In the genomic region with DNA sequence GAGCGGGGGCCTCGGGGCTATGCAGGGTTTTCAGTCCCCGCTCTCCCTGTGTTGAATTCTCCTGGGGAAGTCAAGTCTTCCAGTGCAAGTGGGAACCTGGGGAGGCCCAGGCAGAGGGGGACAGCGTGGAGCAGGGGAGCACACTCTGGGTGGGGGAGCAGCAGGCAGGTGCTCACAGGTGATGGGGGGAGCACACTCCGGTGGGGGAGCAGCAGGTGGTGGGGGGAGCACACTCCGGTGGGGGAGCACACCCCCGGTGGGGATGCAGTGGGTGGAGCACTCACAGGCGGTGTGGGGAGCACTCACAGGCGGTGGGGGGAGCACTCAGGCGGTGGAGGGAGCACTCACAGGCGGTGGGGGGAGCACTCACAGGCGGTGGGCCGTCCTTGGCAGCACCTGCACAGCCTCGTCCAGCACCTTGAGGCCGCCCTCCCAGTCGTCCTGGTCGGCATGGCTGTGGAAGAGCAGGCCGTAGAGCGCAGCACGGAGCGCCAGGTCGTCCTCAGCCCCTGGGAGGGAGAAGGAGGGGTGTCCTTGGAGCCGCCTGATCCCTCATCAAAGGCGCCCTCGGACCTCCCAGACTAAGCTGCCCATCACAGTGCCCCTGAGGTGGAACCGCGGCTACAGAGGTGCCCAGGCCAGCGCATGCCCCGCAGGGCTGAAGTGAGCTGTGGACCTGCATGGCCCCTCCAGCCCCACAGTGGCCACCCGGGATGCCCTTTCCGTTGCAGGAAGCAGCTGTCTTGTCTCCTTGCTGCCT, we compare ENCODE assay signal across 27 cellular contexts. TPM values are rescaled to one million over a fixed set of nuclear protein-coding genes. Genes with fewer than 3 reads are reported as not detected.
DNase-seq lines count a peak whose midpoint lies in the region; ATAC-seq, FAIRE-seq and TF ChIP-seq lines count a peak whose summit lies in the region.
"Had no signal": no experiment of that assay in that cellular context is flagged by ENCODE, and none has a peak within 500 bp of the region (broad histone marks: within the 10 kb centered on the region; RNA-seq: fewer than 3 reads in every experiment).

No MANE protein-coding gene starts in this region.

- H3K9ac ChIP-seq in BLaER1: no peak overlapping the region
- H3K9ac ChIP-seq in HepG2 (ENCODE audit: insufficient read depth, low read depth, low read length): no peak overlapping the region
- H3K9ac ChIP-seq in kidney (ENCODE audit: low read length in 2 of 2): no peak overlapping the region

- no TSS peak for BruUV-seq in HepG2 (replicated peaks; lab: Mats Ljungman, UMichigan)

- TF ChIP-seq CTCF in RWPE2 (IDR thresholded peaks at IDR 0.05; ENCODE audit: poor library complexity, severe bottlenecking) (no peak), HepG2 (CRISPR knock-in tag; IDR thresholded peaks at IDR 0.05) (no peak), spleen (IDR thresholded peaks at IDR 0.05 in 8 of 11, conservative IDR thresholded peaks at IDR 0.05 in 3 of 11) (no peak), kidney (IDR thresholded peaks at IDR 0.05; ENCODE audit: borderline replicate concordance, extremely low read depth, insufficient read depth) (no peak)

- POLR2A ChIA-PET in HepG2 (lab: Yijun Ruan, JAX): no interaction called here

- in situ Hi-C loops in HepG2 (cut with HindIII; ENCODE audit: extremely low pct_ligation_motif_present, low pct_unique_long_range_greater_than_20kb): no loop called here

- ATAC-seq in RWPE2 (ENCODE audit: low read depth): no peak
- ATAC-seq in HepG2: no peak
- ATAC-seq: activated naive CD8-positive, alpha-beta T cell treated with anti-CD3 and anti-CD28 coated beads, Interleukin-2, amount 50 U/mL, for 24 hours had no signal

- no peak overlapping the region for H3K27ac ChIP-seq in BLaER1
- no peak overlapping the region for H3K27ac ChIP-seq in RWPE2 (ENCODE audit: poor library complexity, severe bottlenecking)
- no peak overlapping the region for H3K27ac ChIP-seq in HepG2 (ENCODE audit: extremely low read length, insufficient read depth, low read length)
- no peak overlapping the region for H3K27ac ChIP-seq in spleen
- H3K27ac ChIP-seq in kidney (ENCODE audit: low read depth in 2 of 2, low read length in 2 of 2): no peak overlapping the region
- H3K27ac ChIP-seq: C4-2B, SJSA1, VCaP had no signal

- intact Hi-C loops in HepG2 (cut with micrococcal nuclease; ENCODE audit: unreplicated experiment): loop anchor here (1.0 kb wide), 1 partner anchor 48 kb away; no protein-coding TSS in a partner anchor
- intact Hi-C loops in spleen (cut with DNase I; ENCODE audit: low total_unique reads): no loop called here
- intact Hi-C loops in kidney (cut with DNase I): no loop called here

- CTCF ChIA-PET in HepG2 (lab: Yijun Ruan, JAX; ENCODE audit: low intra/inter-chr PET ratio, low total read pairs): interaction anchor here (1.1 to 1.3 kb wide), 2 partner anchors 49 to 231 kb away, joined by 4 to 6 read pairs; no protein-coding TSS in a partner anchor

- FAIRE-seq in HepG2 (lab: Jason Lieb, UNC) (no peak), kidney (lab: Jason Lieb, UNC) (no peak), urothelium cell line (lab: Jason Lieb, UNC) (no peak)
- FAIRE-seq: RCC 7860 had no signal

- H3K4me3 ChIP-seq in BLaER1 (no peak overlapping the region), RWPE2 (ENCODE audit: severe bottlenecking) (no peak overlapping the region), HepG2 (replicated peaks in 1 of 3; ENCODE audit: insufficient read depth in 1 of 3, low read depth in 2 of 3, low read length in 3 of 3) (no peak overlapping the region), spleen (no peak overlapping the region), kidney (ENCODE audit: low read length in 2 of 2) (no peak overlapping the region)
- H3K4me3 ChIP-seq: GM23338, SJSA1 had no signal

- no peak overlapping the region for H2AFZ ChIP-seq in HepG2 (ENCODE audit: low read length)
- H2AFZ ChIP-seq: GM23338 had no signal

- no peak for TF ChIP-seq RAD21 in HepG2 (CRISPR knock-in tag; IDR thresholded peaks at IDR 0.05)

- H3K27me3 ChIP-seq in BLaER1 (peaks cover 27% of the 10 kb centered on the region), RWPE2 (ENCODE audit: insufficient read depth, poor library complexity, severe bottlenecking) (no peaks in the 10 kb centered on the region), HepG2 (ENCODE audit: control insufficient read depth in 1 of 2, insufficient read depth in 2 of 2, low read length in 2 of 2) (peaks cover 10 to 46% of the 10 kb centered on the region in 2 experiments; a peak in 3 of 5 replicates), spleen (replicated peaks in 1 of 7) (peaks cover 0 to 51% (median 0%) of the 10 kb centered on the region in 7 donors)

- DNase-seq in RWPE2 (ENCODE audit: low spot score) (peak; percentile 53), HepG2 (ENCODE audit: low spot score) (no peak), spleen (peak; percentile 59), kidney (no peak), urothelium cell line (ENCODE audit: low spot score) (no peak)
- DNase-seq in stimulated activated CD8-positive, alpha-beta memory T cell treated with anti-CD3 and anti-CD28 coated beads, Interleukin-4, amount 100 ng/mL, for 48 hours: no peak
- DNase-seq: activated CD4-positive, alpha-beta T cell treated with anti-CD3 and anti-CD28 coated beads, Interleukin-2, amount 10 ng/mL, durations not matched to agents 7 days and 5 days; activated gamma-delta T cell treated with Interleukin-2 at 50 U/mL for 16 hours; activated naive CD8-positive, alpha-beta T cell treated with anti-CD3 and anti-CD28 coated beads, Interleukin-2, amount 50 U/mL, for 24 hours; caudate nucleus; DMS79 treated with DMSO at 0.1 percent for 48 hours; GDM1; glutamatergic neuron; NCI-H1048; NCI-H446; NCI-H774; stimulated activated CD4-positive, alpha-beta T cell treated with anti-CD3 and anti-CD28 coated beads, Interleukin-2, amount 100 ng/mL, for 24 hours; stimulated activated naive CD8-positive, alpha-beta T cell treated with anti-CD3 and anti-CD28 coated beads, Interleukin-15, amount 100 ng/mL, for 72 hours; T-helper 9 cell had no signal

- H4K20me1 ChIP-seq in BLaER1: no peaks in the 10 kb centered on the region; the same call in 1 of the 2 replicates
- no peaks in the 10 kb centered on the region for H4K20me1 ChIP-seq in HepG2 (ENCODE audit: insufficient read depth, low read length)

- TF ChIP-seq EP300 in HepG2 (IDR thresholded peaks at IDR 0.05; ENCODE audit: low read depth in 2 of 2, low read length in 2 of 2): no peak
- no peak for TF ChIP-seq EP300 in HepG2 (CRISPR knock-in tag; IDR thresholded peaks at IDR 0.05; ENCODE audit: borderline replicate concordance)

- TF ChIP-seq POLR2A in HepG2 (IDR thresholded peaks at IDR 0.05; ENCODE audit: insufficient read depth in 1 of 2, low read depth in 2 of 2, low read length in 2 of 2) (no peak), spleen (IDR thresholded peaks at IDR 0.05) (no peak)

- no peaks in the 10 kb centered on the region for H3K36me3 ChIP-seq in BLaER1
- H3K36me3 ChIP-seq in RWPE2 (ENCODE audit: low read depth): no peaks in the 10 kb centered on the region
- no peaks in the 10 kb centered on the region for H3K36me3 ChIP-seq in HepG2 (replicated peaks in 1 of 2; ENCODE audit: control insufficient read depth in 1 of 2, insufficient read depth in 2 of 2, low read length in 2 of 2)
- no peaks in the 10 kb centered on the region for H3K36me3 ChIP-seq in spleen
- no peaks in the 10 kb centered on the region for H3K36me3 ChIP-seq in kidney (ENCODE audit: control insufficient read depth in 1 of 2, insufficient read depth in 2 of 2, low read length in 2 of 2)
- H3K36me3 ChIP-seq: SJSA1 had no signal

- H3K4me2 ChIP-seq in BLaER1 (peak overlapping the region; percentile 14; the same call in 1 of the 2 replicates), HepG2 (ENCODE audit: low read depth, low read length) (no peak overlapping the region)
- H3K4me2 ChIP-seq: GM23338 had no signal

- H3K4me1 ChIP-seq in BLaER1 (peaks cover 10% of the 10 kb centered on the region; the same call in 1 of the 2 replicates), RWPE2 (ENCODE audit: insufficient read depth, poor library complexity, severe bottlenecking) (no peaks in the 10 kb centered on the region), HepG2 (ENCODE audit: insufficient read depth, low read length) (no peaks in the 10 kb centered on the region), spleen (no peaks in the 10 kb centered on the region), kidney (ENCODE audit: control insufficient read depth in 1 of 2, insufficient read depth in 1 of 2, low read depth in 1 of 2, low read length in 2 of 2) (no peaks in the 10 kb centered on the region)
- H3K4me1 ChIP-seq: Caco-2 had no signal

- H3K9me3 ChIP-seq in BLaER1: no peaks in the 10 kb centered on the region
- H3K9me3 ChIP-seq in RWPE2 (ENCODE audit: severe bottlenecking): no peaks in the 10 kb centered on the region
- H3K9me3 ChIP-seq in HepG2 (ENCODE audit: low read length): no peaks in the 10 kb centered on the region
- H3K9me3 ChIP-seq in spleen: no peaks in the 10 kb centered on the region
- no peaks in the 10 kb centered on the region for H3K9me3 ChIP-seq in kidney (ENCODE audit: control insufficient read depth in 1 of 2, low read length in 2 of 2)
- H3K9me3 ChIP-seq: Caco-2, SJSA1 had no signal

- no peaks in the 10 kb centered on the region for H3K79me2 ChIP-seq in HepG2 (ENCODE audit: insufficient read depth, low read length)

- 58% methylated on average over 19 of the region's 31 CpGs for WGBS in HepG2 (ENCODE audit: low lambda C conversion rate)
- WGBS in spleen, 5 donors: 84 to 89% (median 86%) methylated on average over 24 to 31 of the region's 31 CpGs

RNA-seq across cellular contexts. Expression of a gene that starts 56.7 kb away (rescaled TPM):
- 0.74 and 0.84 TPM in 2 replicates for total RNA-seq in HepG2 (2016; rRNA removed; fragmentation: Illumina TruSeq; extraction: Trizol)
- not detected in 2 replicates for total RNA-seq in HepG2 (2016; cell fraction: cytosol; rRNA removed; fragmentation: Illumina TruSeq; extraction: Trizol; ENCODE audit: low read depth)
- total RNA-seq in HepG2 (2016; cell fraction: insoluble cytoplasmic fraction; rRNA removed; fragmentation: Illumina TruSeq; extraction: Trizol): 0.87 and 1.1 TPM in 2 replicates
- 0.21 and 0.34 TPM in 2 replicates for total RNA-seq in HepG2 (2016; cell fraction: membrane; rRNA removed; fragmentation: Illumina TruSeq; extraction: Trizol)
- 0.53 and 1.3 TPM in 2 replicates for total RNA-seq in HepG2 (2016; cell fraction: nucleus; rRNA removed; fragmentation: Illumina TruSeq; extraction: Trizol)
- 0.10 and 0.24 TPM in 2 replicates for polyA plus RNA-seq in HepG2 (2011; rRNA removed)
- 0.13 and 0.19 TPM in 2 replicates for polyA plus RNA-seq in HepG2 (2011; cell fraction: cytosol; rRNA removed)
- 0.05 and 0.27 TPM in 2 replicates for polyA plus RNA-seq in HepG2 (2011; cell fraction: nucleus; rRNA removed)
- polyA plus RNA-seq in HepG2 (2012): 0.12 and 0.16 TPM in 2 replicates
- polyA plus RNA-seq in HepG2 (2016; cell fraction: cytosol; fragmentation: Illumina TruSeq; extraction: Trizol; ENCODE audit: low read depth): 0.18 and 0.26 TPM in 2 replicates
- polyA plus RNA-seq in HepG2 (2016; cell fraction: insoluble cytoplasmic fraction; fragmentation: Illumina TruSeq; extraction: Trizol; ENCODE audit: low read depth): 0.86 and 1.2 TPM in 2 replicates
- 0.33 and 0.34 TPM in 2 replicates for polyA plus RNA-seq in HepG2 (2016; cell fraction: membrane; fragmentation: Illumina TruSeq; extraction: Trizol; ENCODE audit: low read depth)
- 0.60 and 0.65 TPM in 2 replicates for polyA plus RNA-seq in HepG2 (2016; cell fraction: nucleus; fragmentation: Illumina TruSeq; extraction: Trizol; ENCODE audit: insufficient read depth, low read depth)
- polyA minus RNA-seq in HepG2 (2011; rRNA and poly(A)+ RNA removed; ENCODE audit: low replicate concordance): 0.06 TPM in 1 of 2 replicates, not detected in the other
- not detected in 2 replicates for polyA minus RNA-seq in HepG2 (2011; cell fraction: cytosol; rRNA and poly(A)+ RNA removed)
- polyA minus RNA-seq in HepG2 (2011; cell fraction: nucleus; rRNA and poly(A)+ RNA removed): 0.26 TPM in 1 of 2 replicates, not detected in the other
- total RNA-seq in spleen: 1 to 10 TPM in 1 of 7 donors, under 1 TPM in 5, not detected in 1; 0.09 to 1.1 (median 0.45) TPM
- under 1 TPM in 2 of 3 donors, not detected in 1; 0.03 to 0.08 TPM for polyA plus RNA-seq in spleen
- total RNA-seq in kidney: 8.3 TPM
- 3.8 TPM for polyA plus RNA-seq in kidney (ENCODE audit: insufficient read depth, low read depth, low replicate concordance)
- total RNA-seq: activated CD4-positive, alpha-beta T cell treated with anti-CD3 and anti-CD28 coated beads, Interleukin-2, amount 10 ng/mL, durations not matched to agents 7 days and 5 days; Caco-2; HT-29 had no signal

Comparison
In these comparisons a context has a peak if more than half of its experiments do, and no peak if none do; other contexts are left out.
1. DNase-seq: peak in RWPE2 (single experiment) and spleen (single experiment); none in HepG2 (single experiment), kidney (single experiment), urothelium cell line (single experiment) and stimulated activated CD8-positive, alpha-beta memory T cell treated with anti-CD3 and anti-CD28 coated beads, Interleukin-4, amount 100 ng/mL, for 48 hours (single experiment).